19 cellular contexts compared by ENCODE assay signal in genomic region chr12:95037906-95038305, GRCh38. TPM values are rescaled to one million over a fixed set of nuclear protein-coding genes. Genes with fewer than 3 reads are reported as not detected.
DNase-seq lines count a peak whose midpoint lies in the region; ATAC-seq and TF ChIP-seq lines count a peak whose summit lies in the region.
"Had no signal": no experiment of that assay in that cellular context is flagged by ENCODE, and none has a peak within 500 bp of the region (broad histone marks: within the 10 kb centered on the region; RNA-seq: fewer than 3 reads in every experiment).

No MANE protein-coding gene starts in this region.

- no peak for DNase-seq in stimulated activated naive CD8-positive, alpha-beta T cell treated with anti-CD3 and anti-CD28 coated beads, Interleukin-15, amount 100 ng/mL, for 72 hours
- no peak for DNase-seq in stimulated activated naive CD8-positive, alpha-beta T cell treated with anti-CD3 and anti-CD28 coated beads, Interleukin-15, Interleukin-2, amounts not matched to agents 100 U/mL and 50 U/mL, for 24 hours
- DNase-seq in adipocyte (ENCODE audit: low read depth) (peak; percentile 3), fibroblast of villous mesenchyme (ENCODE audit: low read depth) (peak; percentile 19), HuH-7.5 (ENCODE audit: low spot score) (no peak), epidermal melanocyte (ENCODE audit: insufficient read length, low spot score) (no peak), HPDE6-E6E7 (ENCODE audit: extremely low spot score) (no peak), mesendoderm (no peak)
- DNase-seq: CD4-positive, alpha-beta memory T cell; DMS79 treated with DMSO at 0.1 percent for 48 hours; EL had no signal

- H3K4me3 ChIP-seq in adipocyte (ENCODE audit: low read length) (no peak overlapping the region), fibroblast of villous mesenchyme (ENCODE audit: low read depth, low read length) (no peak overlapping the region), mesendoderm (ENCODE audit: low read length) (no peak overlapping the region)
- H3K4me3 ChIP-seq: A549, BLaER1, GM12878, HAP-1 had no signal

- H3K9ac ChIP-seq in adipocyte (ENCODE audit: low read length) (no peak overlapping the region), mesendoderm (ENCODE audit: low read length) (no peak overlapping the region)
- H3K9ac ChIP-seq: BLaER1 had no signal

- H3K9me3 ChIP-seq in adipocyte (ENCODE audit: control insufficient read depth, low read length), result no peaks in the 10 kb centered on the region
- H3K9me3 ChIP-seq: A549, BLaER1, HAP-1 had no signal

- H3K23ac ChIP-seq in mesendoderm (ENCODE audit: low read length), result no peak overlapping the region

- no peak overlapping the region for H4K5ac ChIP-seq in mesendoderm (ENCODE audit: low read length)

- H3K4me1 ChIP-seq in adipocyte (ENCODE audit: control insufficient read depth, insufficient read depth, low read length) (no peaks in the 10 kb centered on the region), mesendoderm (ENCODE audit: control insufficient read depth, low read depth, low read length) (no peaks in the 10 kb centered on the region)
- H3K4me1 ChIP-seq: A549, BLaER1, HAP-1 had no signal

- H3K36me3 ChIP-seq in adipocyte (ENCODE audit: control insufficient read depth, insufficient read depth, low read length, severe bottlenecking) (peaks cover 66% of the 10 kb centered on the region), mesendoderm (ENCODE audit: control insufficient read depth, insufficient read depth, low read length) (no peaks in the 10 kb centered on the region)

- ATAC-seq in stimulated activated naive CD8-positive, alpha-beta T cell treated with anti-CD3 and anti-CD28 coated beads, Interleukin-15, amount 100 ng/mL, for 72 hours, result peak; percentile 53
- ATAC-seq in stimulated activated naive CD8-positive, alpha-beta T cell treated with anti-CD3 and anti-CD28 coated beads, Interleukin-15, Interleukin-2, amounts not matched to agents 100 U/mL and 50 U/mL, for 24 hours, result no peak
- ATAC-seq: A549, GM12878 had no signal

- H3K4ac ChIP-seq in mesendoderm (ENCODE audit: low read depth, low read length), result no peak overlapping the region

- H3K79me1 ChIP-seq in mesendoderm (ENCODE audit: low read length), result no peaks in the 10 kb centered on the region

- H3K18ac ChIP-seq in mesendoderm (ENCODE audit: low read length), result no peak overlapping the region

- H3K27ac ChIP-seq in mesendoderm (ENCODE audit: low read depth, low read length), result no peak overlapping the region
- H3K27ac ChIP-seq: 22Rv1, A549, BLaER1, HL-60 had no signal

- no peaks in the 10 kb centered on the region for H3K27me3 Mint-ChIP-seq in stimulated activated naive CD8-positive, alpha-beta T cell treated with anti-CD3 and anti-CD28 coated beads, Interleukin-15, amount 100 ng/mL, for 72 hours
- H3K27me3 Mint-ChIP-seq: CD4-positive, alpha-beta memory T cell; IgD-negative memory B cell had no signal

- WGBS in mesendoderm (ENCODE audit: extremely low coverage, insufficient coverage, low lambda C conversion rate), result no CpG with 5 or more reads among the region's 2 CpGs

- peaks cover 10% of the 10 kb centered on the region for H3K4me1 Mint-ChIP-seq in stimulated activated naive CD8-positive, alpha-beta T cell treated with anti-CD3 and anti-CD28 coated beads, Interleukin-15, amount 100 ng/mL, for 72 hours

- H3K79me2 ChIP-seq in mesendoderm (ENCODE audit: control insufficient read depth, insufficient read depth, low read length), result no peaks in the 10 kb centered on the region

- no peak overlapping the region for H2BK5ac ChIP-seq in mesendoderm (ENCODE audit: low read length)

- no peak overlapping the region for H2AK5ac ChIP-seq in mesendoderm (ENCODE audit: low read length)

- H3K9me3 Mint-ChIP-seq in stimulated activated naive CD8-positive, alpha-beta T cell treated with anti-CD3 and anti-CD28 coated beads, Interleukin-15, amount 100 ng/mL, for 72 hours, result no peaks in the 10 kb centered on the region
- H3K9me3 Mint-ChIP-seq: CD14-positive monocyte; CD4-positive, alpha-beta memory T cell; IgD-negative memory B cell had no signal

- H2BK15ac ChIP-seq in mesendoderm (replicated peaks; ENCODE audit: low read depth), result no peak overlapping the region

- H3K4me3 Mint-ChIP-seq in stimulated activated naive CD8-positive, alpha-beta T cell treated with anti-CD3 and anti-CD28 coated beads, Interleukin-15, amount 100 ng/mL, for 72 hours, result no peak overlapping the region
- H3K4me3 Mint-ChIP-seq: CD14-positive monocyte; CD4-positive, alpha-beta memory T cell; IgD-negative memory B cell had no signal

- no peak overlapping the region for H3K4me2 ChIP-seq in mesendoderm (ENCODE audit: low read length)
- H3K4me2 ChIP-seq: A549, BLaER1 had no signal

- no peak overlapping the region for H2BK120ac ChIP-seq in mesendoderm (ENCODE audit: low read depth, low read length)

- no peak overlapping the region for H3K27ac Mint-ChIP-seq in stimulated activated naive CD8-positive, alpha-beta T cell treated with anti-CD3 and anti-CD28 coated beads, Interleukin-15, amount 100 ng/mL, for 72 hours
- H3K27ac Mint-ChIP-seq: CD14-positive monocyte; CD4-positive, alpha-beta memory T cell; IgD-negative memory B cell had no signal

- H3K56ac ChIP-seq in mesendoderm (ENCODE audit: low read length), result no peak overlapping the region

- H4K8ac ChIP-seq in mesendoderm (ENCODE audit: low read depth, low read length), result no peak overlapping the region

- H3K27me3 ChIP-seq in adipocyte (replicated peaks; ENCODE audit: control insufficient read depth, insufficient read depth, low read length), result no peaks in the 10 kb centered on the region
- no peaks in the 10 kb centered on the region for H3K27me3 ChIP-seq in mesendoderm (ENCODE audit: insufficient read depth, low read length, poor library complexity)
- H3K27me3 ChIP-seq: BLaER1 had no signal

- no peak for TF ChIP-seq CTCF in fibroblast of villous mesenchyme (IDR thresholded peaks at IDR 0.05; ENCODE audit: insufficient read depth, low read depth, low read length)

RNA-seq across cellular contexts. Expression of gene NDUFA12, which starts 34.4 kb away (rescaled TPM):
- total RNA-seq in fibroblast of villous mesenchyme, result 108 and 137 TPM in 2 replicates
- polyA plus RNA-seq in mesendoderm (2013, experiment 1 of 2), result 188 TPM
- 180 TPM for polyA plus RNA-seq in mesendoderm (2013, experiment 2 of 2)

RNA-seq across cellular contexts. Expression of gene NR2C1, which starts 35.5 kb away (rescaled TPM):
- total RNA-seq in fibroblast of villous mesenchyme, result 19.0 and 26.8 TPM in 2 replicates
- polyA plus RNA-seq in mesendoderm (2013, experiment 1 of 2), result 44.0 TPM
- 47.2 TPM for polyA plus RNA-seq in mesendoderm (2013, experiment 2 of 2)

Comparison
In these comparisons a context has a peak if more than half of its experiments do, and no peak if none do; other contexts are left out.
1. DNase-seq: peak in adipocyte (single experiment) and fibroblast of villous mesenchyme (single experiment); none in stimulated activated naive CD8-positive, alpha-beta T cell treated with anti-CD3 and anti-CD28 coated beads, Interleukin-15, amount 100 ng/mL, for 72 hours (0 of 2), stimulated activated naive CD8-positive, alpha-beta T cell treated with anti-CD3 and anti-CD28 coated beads, Interleukin-15, Interleukin-2, amounts not matched to agents 100 U/mL and 50 U/mL, for 24 hours (single experiment), HuH-7.5 (single experiment), epidermal melanocyte (single experiment), HPDE6-E6E7 (single experiment) and mesendoderm (single experiment).